14 cellular contexts compared by ENCODE assay signal in the genomic region with DNA sequence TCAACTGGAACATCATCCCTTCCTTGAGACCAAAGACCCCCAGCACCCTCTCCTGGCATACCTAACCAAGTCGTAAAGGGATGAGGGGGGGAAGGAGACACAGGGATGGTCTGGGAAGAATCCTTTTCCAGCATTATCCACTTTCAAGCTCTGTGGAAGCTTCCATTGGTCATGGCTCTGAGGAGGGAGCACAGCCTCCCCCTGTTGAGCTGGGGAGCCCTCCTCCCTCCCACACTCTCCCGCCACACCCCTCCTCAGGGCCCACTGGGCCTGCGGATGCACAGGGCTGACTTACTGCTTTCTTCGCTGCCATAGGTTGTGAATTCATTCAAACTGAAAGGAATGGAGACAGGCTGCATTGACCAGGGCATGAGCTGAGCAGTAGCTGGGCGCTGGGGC. TPM values are rescaled to one million over a fixed set of nuclear protein-coding genes. Genes with fewer than 3 reads are reported as not detected.
"Had no signal": no experiment of that assay in that cellular context is flagged by ENCODE, and none has a peak within 500 bp of the region (broad histone marks: within the 10 kb centered on the region; RNA-seq: fewer than 3 reads in every experiment).

No MANE protein-coding gene starts in this region.

- H3K4me1 Mint-ChIP-seq: WTC11 had no signal

- H3K9me3 ChIP-seq: heart left ventricle, upper lobe of right lung had no signal

- H3K4me3 ChIP-seq: heart left ventricle, upper lobe of right lung had no signal

- H3K27ac Mint-ChIP-seq: activated T-helper 1 cell treated with anti-CD3 and anti-CD28 coated beads, Interleukin-12 subunit alpha, Interleukin-12 subunit beta, Interleukin-2, Interleukin-4 antibody, amounts not matched to agents 30 ng/mL and 10 ng/mL and 1 ng/mL, durations not matched to agents 14 hours and 24 hours and 36 hours; memory B cell; nephron; stimulated activated naive B cell treated with anti-CD40 and anti-IgM and Interleukin-4, amounts not matched to agents 10 μg/mL and 1 μg/mL and 100 μg/mL, for 72 hours; WTC11 had no signal

- H3K4me3 Mint-ChIP-seq: activated T-helper 1 cell treated with anti-CD3 and anti-CD28 coated beads, Interleukin-12 subunit alpha, Interleukin-12 subunit beta, Interleukin-2, Interleukin-4 antibody, amounts not matched to agents 30 ng/mL and 10 ng/mL and 1 ng/mL, durations not matched to agents 14 hours and 24 hours and 36 hours; memory B cell; nephron; stimulated activated naive B cell treated with anti-CD40 and anti-IgM and Interleukin-4, amounts not matched to agents 10 μg/mL and 1 μg/mL and 100 μg/mL, for 72 hours; WTC11 had no signal

- H3K27ac ChIP-seq: foreskin keratinocyte, upper lobe of right lung had no signal

- H3K27me3 Mint-ChIP-seq: memory B cell; stimulated activated naive B cell treated with anti-CD40 and anti-IgM and Interleukin-4, amounts not matched to agents 10 μg/mL and 1 μg/mL and 100 μg/mL, for 72 hours had no signal

- FAIRE-seq: colon, small intestine had no signal

RNA-seq across cellular contexts. Expression of a gene that starts 12.4 kb away (rescaled TPM):
- total RNA-seq: activated T-helper 1 cell treated with anti-CD3 and anti-CD28 coated beads, Interleukin-12 subunit alpha, Interleukin-12 subunit beta, Interleukin-2, Interleukin-4 antibody, amounts not matched to agents 30 ng/mL and 10 ng/mL and 1 ng/mL, durations not matched to agents 14 hours and 24 hours and 36 hours; cardiac septum; left lobe of liver; osteocyte; renal cortical epithelial cell; WTC11 had no signal
